8 cellular contexts compared by ENCODE assay signal in the genomic region with DNA sequence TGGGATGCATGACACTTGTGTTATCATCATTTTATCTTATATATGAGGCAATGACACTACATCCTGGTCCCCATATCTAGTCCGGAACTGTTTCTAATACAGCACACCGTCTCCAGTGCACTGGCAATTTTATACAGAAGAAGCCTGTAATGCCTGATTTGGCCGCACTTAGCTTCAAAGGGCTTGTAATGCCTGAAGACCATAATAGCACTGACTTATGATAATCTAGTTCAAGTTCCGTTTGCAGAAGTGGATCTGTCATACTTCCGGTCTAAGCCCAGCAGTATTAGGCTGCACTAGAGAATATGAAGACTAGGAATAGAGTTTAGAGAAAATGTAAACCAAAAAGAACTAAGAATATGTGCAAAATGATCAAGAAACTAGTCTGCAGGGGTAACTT. TPM values are rescaled to one million over a fixed set of nuclear protein-coding genes. Genes with fewer than 3 reads are reported as not detected.
DNase-seq lines count a peak whose midpoint lies in the region; ATAC-seq and TF ChIP-seq lines count a peak whose summit lies in the region.

No MANE protein-coding gene starts in this region.

- no peak for TF ChIP-seq CTCF in CD4-positive, alpha-beta T cell (IDR thresholded peaks at IDR 0.05)
- TF ChIP-seq CTCF in H9 (conservative IDR thresholded peaks at IDR 0.05) (no peak), epithelial cell of proximal tubule (conservative IDR thresholded peaks at IDR 0.05; ENCODE audit: low read depth, low read length) (no peak), neutrophil (IDR thresholded peaks at IDR 0.05) (no peak)

- H4K5ac ChIP-seq in H9 (ENCODE audit: insufficient read length, low read depth, low read length): no peak overlapping the region

- no peak overlapping the region for H2BK120ac ChIP-seq in H9 (ENCODE audit: low read depth, low read length, poor library complexity, severe bottlenecking)

- H3K27me3 Mint-ChIP-seq in CD4-positive, alpha-beta T cell: no peaks in the 10 kb centered on the region
- H3K27me3 Mint-ChIP-seq in H9 (ENCODE audit: low read depth): peaks cover 17% of the 10 kb centered on the region
- no peaks in the 10 kb centered on the region for H3K27me3 Mint-ChIP-seq in T-cell

- no peak overlapping the region for H2BK20ac ChIP-seq in H9 (ENCODE audit: low read depth, low read length, poor library complexity, severe bottlenecking)

- no peaks in the 10 kb centered on the region for H3K27me3 ChIP-seq in CD4-positive, alpha-beta T cell (ENCODE audit: control insufficient read depth, insufficient read depth, low read length)
- no peaks in the 10 kb centered on the region for H3K27me3 ChIP-seq in H9 (ENCODE audit: insufficient read depth, low read length)
- H3K27me3 ChIP-seq in neutrophil: no peaks in the 10 kb centered on the region

- no peak overlapping the region for H3K18ac ChIP-seq in H9 (ENCODE audit: insufficient read length, low read depth, low read length)

- H3K4me3 Mint-ChIP-seq in CD4-positive, alpha-beta T cell: peak overlapping the region; percentile 95
- H3K4me3 Mint-ChIP-seq in H9 (peak overlapping the region; percentile 94 to 96), T-cell (peak overlapping the region; percentile 92 to 98 (median 93))

- intact Hi-C loops in CD4-positive, alpha-beta T cell (cut with DNase I, micrococcal nuclease): loop anchor here (2.0 to 10.0 kb wide), 6 partner anchors 31 to 1983 kb away; a partner anchor contains a TSS

- no peak overlapping the region for H2AFZ ChIP-seq in H9 (ENCODE audit: low read length)

- H3K4me1 Mint-ChIP-seq in CD4-positive, alpha-beta T cell (ENCODE audit: low read depth): peaks cover 52% of the 10 kb centered on the region
- peaks cover 7 to 13% of the 10 kb centered on the region in 2 experiments for H3K4me1 Mint-ChIP-seq in H9
- peaks cover 59 to 66% (median 63%) of the 10 kb centered on the region in 3 donors for H3K4me1 Mint-ChIP-seq in T-cell

- ATAC-seq in CD4-positive, alpha-beta T cell (ENCODE audit: poor library complexity): peak; percentile 16
- ATAC-seq in T-cell (replicated peaks in 1 of 4) (no peak), HG02571 (IDR thresholded peaks at IDR 0.05; ENCODE audit: unreplicated experiment) (no peak)

- no peak overlapping the region for H4K8ac ChIP-seq in H9 (replicated peaks; ENCODE audit: insufficient read length, low read depth, low read length)

- no peak overlapping the region for H2AK5ac ChIP-seq in H9 (ENCODE audit: insufficient read length, low read length)

- DNase-seq in CD4-positive, alpha-beta T cell: peak in 3 of 10 experiments; percentile 3 to 31 (median 7)
- DNase-seq in H9: no peak
- DNase-seq in T-cell: peak in 20 of 34 experiments; percentile 3 to 43 (median 16)
- no peak for DNase-seq in epithelial cell of proximal tubule (ENCODE audit: low read depth)
- DNase-seq in COLO668 (lab: John Stamatoyannopoulos, UW; ENCODE audit: unreplicated experiment): no peak
- no peak for DNase-seq in NCI-H2029 (lab: John Stamatoyannopoulos, UW)

- peak overlapping the region; percentile 55 for H3K9ac ChIP-seq in H9 (ENCODE audit: extremely low read depth, insufficient read length, low read length)

- H3K23me2 ChIP-seq in H9 (ENCODE audit: insufficient read length, low read depth, low read length, poor library complexity, severe bottlenecking): no peaks in the 10 kb centered on the region

- no peaks in the 10 kb centered on the region for H4K20me1 ChIP-seq in H9 (ENCODE audit: control insufficient read depth, insufficient read depth, insufficient read length)

- peak overlapping the region; percentile 92 for H3K4me3 ChIP-seq in epithelial cell of proximal tubule (ENCODE audit: low read depth, low read length)
- H3K4me3 ChIP-seq in neutrophil (ENCODE audit: low read depth in 1 of 2, low read length in 1 of 2): peak overlapping the region; percentile 81 to 98

- no peak overlapping the region for H3K56ac ChIP-seq in H9 (ENCODE audit: insufficient read length, low read depth, low read length)

- no peak overlapping the region for H4K91ac ChIP-seq in H9 (ENCODE audit: insufficient read length, low read depth, low read length)

- H2BK12ac ChIP-seq in H9 (ENCODE audit: insufficient read length, low read depth, low read length): no peak overlapping the region

- H3K9me3 Mint-ChIP-seq in CD4-positive, alpha-beta T cell: no peaks in the 10 kb centered on the region
- H3K9me3 Mint-ChIP-seq in H9 (no peaks in the 10 kb centered on the region), T-cell (no peaks in the 10 kb centered on the region)

- H3K23ac ChIP-seq in H9 (ENCODE audit: insufficient read length, low read depth, low read length): no peak overlapping the region

- no peak overlapping the region for H3K14ac ChIP-seq in H9 (ENCODE audit: insufficient read depth, low read length)

- POLR2A ChIA-PET in CD4-positive, alpha-beta T cell (lab: Charles Lee): interaction anchor here (1.0 to 4.2 kb wide), 3 partner anchors 31 to 710 kb away, joined by 3 to 68 read pairs (median 14); a partner anchor contains a TSS
- POLR2A ChIA-PET in T-cell (lab: Charles Lee): interaction anchor here in 1 of 2 donors (0.6 kb wide), 1 partner anchor 67 kb away, joined by 6 read pairs; no protein-coding TSS in a partner anchor

- no peaks in the 10 kb centered on the region for H3K36me3 ChIP-seq in neutrophil

- H3K27ac ChIP-seq in CD4-positive, alpha-beta T cell (ENCODE audit: low read depth, low read length): peak overlapping the region; percentile 99
- H3K27ac ChIP-seq in H9 (ENCODE audit: insufficient read length, low read depth, low read length) (no peak overlapping the region), neutrophil (peak overlapping the region; percentile 99)

- no peak overlapping the region for H3K4ac ChIP-seq in H9 (ENCODE audit: low read depth, low read length)

- WGBS in H9 (ENCODE audit: extremely low coverage, insufficient read length, low lambda C conversion rate): no CpG with 5 or more reads among the region's 5 CpGs

- H3K79me1 ChIP-seq in H9 (ENCODE audit: insufficient read depth, low read depth, low read length, poor library complexity, severe bottlenecking): no peaks in the 10 kb centered on the region

- no peak overlapping the region for H2BK5ac ChIP-seq in H9 (ENCODE audit: insufficient read length, low read length)

- no peak overlapping the region for H2BK15ac ChIP-seq in H9 (ENCODE audit: low read depth, low read length)

- peak overlapping the region; percentile 78 for H3K4me2 ChIP-seq in H9 (ENCODE audit: insufficient read depth, insufficient read length, low read length)

- H3T11ph ChIP-seq in H9 (ENCODE audit: low read length): no peak overlapping the region

- H3K27ac Mint-ChIP-seq in CD4-positive, alpha-beta T cell: peak overlapping the region; percentile 99
- H3K27ac Mint-ChIP-seq in H9: peak overlapping the region in 1 of 3 experiments; percentile 11; a peak in 1 of 7 replicates
- peak overlapping the region; percentile 96 to 97 for H3K27ac Mint-ChIP-seq in T-cell

- H3K4me1 ChIP-seq in H9 (ENCODE audit: insufficient read depth, low read length) (peaks cover 5% of the 10 kb centered on the region; the same call in 1 of the 2 replicates), neutrophil (ENCODE audit: control insufficient read depth in 1 of 2, insufficient read depth in 1 of 2, low read depth in 1 of 2, low read length in 1 of 2) (peaks cover 41 to 48% of the 10 kb centered on the region in 2 experiments)

- H3K79me2 ChIP-seq in H9 (ENCODE audit: insufficient read depth, low read length): peaks cover 27% of the 10 kb centered on the region; the same call in 1 of the 2 replicates

- no peaks in the 10 kb centered on the region for H3K9me3 ChIP-seq in CD4-positive, alpha-beta T cell (ENCODE audit: control insufficient read depth, low read length)
- H3K9me3 ChIP-seq in H9 (ENCODE audit: control insufficient read depth, low read depth, low read length) (no peaks in the 10 kb centered on the region), neutrophil (no peaks in the 10 kb centered on the region)

- H3K36me3 Mint-ChIP-seq in CD4-positive, alpha-beta T cell (ENCODE audit: low read depth): peaks cover 49% of the 10 kb centered on the region
- H3K36me3 Mint-ChIP-seq in H9 (ENCODE audit: insufficient read depth in 1 of 3, low read depth in 3 of 3) (peaks cover 5 to 21% (median 8%) of the 10 kb centered on the region in 3 experiments), T-cell (peaks cover 13% of the 10 kb centered on the region)

- CTCF ChIA-PET in CD4-positive, alpha-beta T cell (lab: Charles Lee): interaction anchor here (0.6 to 1.0 kb wide), 2 partner anchors 30 to 672 kb away, joined by 3 read pairs; no protein-coding TSS in a partner anchor
- CTCF ChIA-PET in T-cell (lab: Charles Lee): interaction anchor here in 1 of 2 donors (1.5 kb wide), 1 partner anchor 30 kb away, joined by 5 read pairs; a partner anchor contains a TSS

RNA-seq across cellular contexts. Expression of a gene that starts 1.3 kb away (rescaled TPM):
- 100 to 1,000 TPM; 109 TPM for total RNA-seq in CD4-positive, alpha-beta T cell
- 43.0 and 43.5 TPM in 2 replicates for total RNA-seq in H9 (2021)
- total RNA-seq in T-cell: 10 to 100 TPM; 71.5 to 96.5 (median 79.5) TPM
- total RNA-seq in epithelial cell of proximal tubule: 87.2 and 107 TPM in 2 replicates

RNA-seq across cellular contexts. Expression of a gene that starts 30.5 kb away (rescaled TPM):
- 10 to 100 TPM; 40.3 to 44.6 TPM for total RNA-seq in CD4-positive, alpha-beta T cell
- total RNA-seq in H9 (2021) (144 and 147 TPM in 2 replicates), T-cell (10 to 100 TPM; 44.1 to 70.6 (median 53.3) TPM), epithelial cell of proximal tubule (67.9 and 80.9 TPM in 2 replicates)

Comparison
In these comparisons a context has a peak if more than half of its experiments do, and no peak if none do; other contexts are left out.
1. DNase-seq: peak in T-cell (20 of 34); none in H9 (single experiment), epithelial cell of proximal tubule (single experiment), COLO668 (single experiment) and NCI-H2029 (single experiment).
2. Peak in every context shown above with its lines, with median percentiles within 50 percentile points of each other: H3K4me3 Mint-ChIP-seq.